In genomic region chr4:89338206-89338605, GRCh38 we compare ENCODE assay signal across 19 cellular contexts. TPM values are rescaled to one million over a fixed set of nuclear protein-coding genes. Genes with fewer than 3 reads are reported as not detected.
A peak's percentile ranks its signal among the peaks of the same experiment; 100 is the strongest.
DNase-seq lines count a peak whose midpoint lies in the region; ATAC-seq and TF ChIP-seq lines count a peak whose summit lies in the region.
"Had no signal": no experiment of that assay in that cellular context is flagged by ENCODE, and none has a peak within 500 bp of the region (broad histone marks: within the 10 kb centered on the region; RNA-seq: fewer than 3 reads in every experiment).

No MANE protein-coding gene starts in this region.

- H3K36me3 Mint-ChIP-seq in GM23338 (ENCODE audit: low read depth) (no peaks in the 10 kb centered on the region), progenitor cell of endocrine pancreas (ENCODE audit: insufficient read depth) (no peaks in the 10 kb centered on the region)
- no peaks in the 10 kb centered on the region for H3K36me3 Mint-ChIP-seq in activated T-helper 17 cell treated with anti-CD3 and anti-CD28 coated beads, Interleukin-2, amount 50 U/mL, for 72 hours (ENCODE audit: low read depth)
- H3K36me3 Mint-ChIP-seq: CD14-positive monocyte; CD4-positive, alpha-beta memory T cell had no signal

- TF ChIP-seq CTCF in GM23338 (conservative IDR thresholded peaks at IDR 0.05; ENCODE audit: low read depth in 2 of 2) (no peak), fibroblast of pulmonary artery (IDR thresholded peaks at IDR 0.05; ENCODE audit: low read length, missing control alignments) (no peak), foreskin fibroblast (IDR thresholded peaks at IDR 0.05; ENCODE audit: low read depth, low read length) (no peak), progenitor cell of endocrine pancreas (IDR thresholded peaks at IDR 0.05; ENCODE audit: unreplicated experiment) (no peak)

- no peak overlapping the region for H3K27ac ChIP-seq in GM23338 (ENCODE audit: low read depth)
- H3K27ac ChIP-seq: BLaER1 had no signal

- no peak overlapping the region for H3K4me2 ChIP-seq in GM23338
- H3K4me2 ChIP-seq: BLaER1 had no signal

- H3K4me1 Mint-ChIP-seq in GM23338 (0 out of 3 replicates have a peak, but pooled peaks cover 3% of the 10 kb centered on the region), progenitor cell of endocrine pancreas (ENCODE audit: low read depth) (peaks cover 3% of the 10 kb centered on the region)
- peaks cover 5% of the 10 kb centered on the region for H3K4me1 Mint-ChIP-seq in activated T-helper 17 cell treated with anti-CD3 and anti-CD28 coated beads, Interleukin-2, amount 50 U/mL, for 72 hours
- H3K4me1 Mint-ChIP-seq: H9 had no signal

- DNase-seq in GM23338 (ENCODE audit: low spot score) (no peak), MV-4-11 (lab: John Stamatoyannopoulos, UW) (peak; percentile 31), fibroblast of pulmonary artery (ENCODE audit: low read depth) (peak; percentile 10), foreskin fibroblast (no peak), progenitor cell of endocrine pancreas (ENCODE audit: low spot score, unreplicated experiment) (no peak), islet precursor cell (no peak)
- DNase-seq: 8988T, Calu3, DMS79 treated with DMSO at 0.1 percent for 48 hours, GF-D8, H9, IMR-90 had no signal

- H3K9me3 Mint-ChIP-seq in GM23338 (no peaks in the 10 kb centered on the region), progenitor cell of endocrine pancreas (ENCODE audit: low read depth) (no peaks in the 10 kb centered on the region)
- no peaks in the 10 kb centered on the region for H3K9me3 Mint-ChIP-seq in activated T-helper 17 cell treated with anti-CD3 and anti-CD28 coated beads, Interleukin-2, amount 50 U/mL, for 72 hours
- H3K9me3 Mint-ChIP-seq: CD4-positive, alpha-beta memory T cell; H9 had no signal

- H4K20me1 ChIP-seq in GM23338 (replicated peaks; ENCODE audit: insufficient read depth) = no peaks in the 10 kb centered on the region
- H4K20me1 ChIP-seq: BLaER1 had no signal

- H3K36me3 ChIP-seq in GM23338 (ENCODE audit: insufficient read depth) = no peaks in the 10 kb centered on the region
- H3K36me3 ChIP-seq: BLaER1 had no signal

- no peak overlapping the region for H3K4me3 ChIP-seq in GM23338
- H3K4me3 ChIP-seq in fibroblast of pulmonary artery (replicated peaks; ENCODE audit: low read depth, low read length) = no peak overlapping the region
- no peak overlapping the region for H3K4me3 ChIP-seq in foreskin fibroblast (ENCODE audit: low read depth in 1 of 2, low read length in 2 of 2)
- H3K4me3 ChIP-seq: BLaER1, GM12878 had no signal

- H2AFZ ChIP-seq in GM23338 = peak overlapping the region; percentile 24; the same call in 1 of the 2 replicates

- H3K4me3 Mint-ChIP-seq in GM23338 (no peak overlapping the region), progenitor cell of endocrine pancreas (ENCODE audit: low read depth) (no peak overlapping the region)
- H3K4me3 Mint-ChIP-seq in activated T-helper 17 cell treated with anti-CD3 and anti-CD28 coated beads, Interleukin-2, amount 50 U/mL, for 72 hours = no peak overlapping the region
- H3K4me3 Mint-ChIP-seq: CD14-positive monocyte, H9 had no signal

- no peaks in the 10 kb centered on the region for H3K79me2 ChIP-seq in GM23338 (replicated peaks; ENCODE audit: insufficient read depth)

- H3K27me3 Mint-ChIP-seq in GM23338 (ENCODE audit: insufficient read depth, low read depth, poor library complexity) (peaks cover 3% of the 10 kb centered on the region), progenitor cell of endocrine pancreas (no peaks in the 10 kb centered on the region)
- no peaks in the 10 kb centered on the region for H3K27me3 Mint-ChIP-seq in activated T-helper 17 cell treated with anti-CD3 and anti-CD28 coated beads, Interleukin-2, amount 50 U/mL, for 72 hours
- H3K27me3 Mint-ChIP-seq: CD4-positive, alpha-beta memory T cell had no signal

- H3K4me1 ChIP-seq in GM23338 (ENCODE audit: insufficient read depth) = no peaks in the 10 kb centered on the region
- H3K4me1 ChIP-seq: BLaER1 had no signal

- ATAC-seq in GM23338 (no peak), GM21723 (IDR thresholded peaks at IDR 0.05; ENCODE audit: unreplicated experiment) (no peak)
- ATAC-seq in activated T-helper 17 cell treated with anti-CD3 and anti-CD28 coated beads, Interleukin-2, amount 50 U/mL, for 72 hours (replicated peaks) = peak; percentile 45
- ATAC-seq: GM12878 had no signal

- H3K27me3 ChIP-seq in GM23338 (ENCODE audit: insufficient read depth) = no peaks in the 10 kb centered on the region
- H3K27me3 ChIP-seq: BLaER1 had no signal

- peaks cover 4% of the 10 kb centered on the region; the same call in 1 of the 2 replicates for H3K9me2 ChIP-seq in GM23338 (ENCODE audit: insufficient read depth)

- H3K27ac Mint-ChIP-seq in GM23338 = no peak overlapping the region
- H3K27ac Mint-ChIP-seq in activated T-helper 17 cell treated with anti-CD3 and anti-CD28 coated beads, Interleukin-2, amount 50 U/mL, for 72 hours = no peak overlapping the region
- H3K27ac Mint-ChIP-seq in progenitor cell of endocrine pancreas = no peak overlapping the region
- H3K27ac Mint-ChIP-seq: CD14-positive monocyte, H9 had no signal

- no peaks in the 10 kb centered on the region for H3F3A ChIP-seq in GM23338 (replicated peaks; ENCODE audit: low read depth)

TF ChIP-seq in GM23338, 12 proteins besides CTCF, POLR2A, EP300 and RAD21 (continues in another document):
- TF ChIP-seq POLR2AphosphoS5 (IDR thresholded peaks at IDR 0.05; ENCODE audit: low read depth) (no peak), ZNF462 (CRISPR knock-in tag; IDR thresholded peaks at IDR 0.05) (no peak), CREB1 (CRISPR knock-in tag; IDR thresholded peaks at IDR 0.05; ENCODE audit: low read depth) (no peak), JUNB (IDR thresholded peaks at IDR 0.05; ENCODE audit: unreplicated experiment) (no peak), ZNF114 (CRISPR knock-in tag; IDR thresholded peaks at IDR 0.05) (no peak), NANOG (IDR thresholded peaks at IDR 0.05; ENCODE audit: borderline replicate concordance) (no peak), STAT1 (IDR thresholded peaks at IDR 0.05; ENCODE audit: unreplicated experiment) (no peak)

RNA-seq across cellular contexts. Expression of gene GPRIN3, which starts 30.6 kb away (rescaled TPM):
- total RNA-seq in GM23338 (2014; rRNA removed; shearing (Covaris generic)) = 3.2 TPM in 2 replicates
- 0.49 and 0.74 TPM in 2 replicates for polyA plus RNA-seq in GM23338 (2016; fragmentation: Nextera tagmentation; extraction: Ambion mirVana)
- 10 to 100 TPM; 43.5 to 69.7 TPM for total RNA-seq in activated T-helper 17 cell treated with anti-CD3 and anti-CD28 coated beads, Interleukin-2, amount 50 U/mL, for 72 hours
- 14.8 and 16.0 TPM in 2 replicates for total RNA-seq in progenitor cell of endocrine pancreas
- total RNA-seq: A673 had no signal
- polyA plus RNA-seq: IMR-90 had no signal

Comparison
In these comparisons a context has a peak if more than half of its experiments do, and no peak if none do; other contexts are left out.
1. DNase-seq: peak in MV-4-11 (single experiment) and fibroblast of pulmonary artery (single experiment); none in GM23338 (single experiment), foreskin fibroblast (0 of 2), progenitor cell of endocrine pancreas (single experiment) and islet precursor cell (single experiment).